ENCODE assay signal across 29 cellular contexts in the genomic region with DNA sequence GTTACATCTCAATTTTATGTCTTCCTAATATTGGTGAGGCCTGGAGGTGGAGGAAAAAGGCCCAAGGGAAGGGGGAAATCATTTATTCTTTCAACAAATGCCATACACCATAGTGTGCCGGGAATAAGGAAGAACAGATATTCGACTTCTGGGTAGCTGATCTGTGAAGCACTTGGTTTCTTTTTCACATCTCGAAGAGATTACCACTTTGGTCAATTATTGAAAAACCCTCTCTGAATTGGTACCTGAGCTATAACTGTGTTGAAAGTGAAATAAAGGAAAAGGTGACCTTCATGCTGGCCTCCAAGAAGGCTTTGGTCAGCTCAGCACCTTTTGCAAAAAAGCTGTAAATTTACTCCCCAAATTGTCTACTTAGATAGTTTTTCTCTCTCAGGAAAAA.
DNase-seq lines count a peak whose midpoint lies in the region; ATAC-seq and TF ChIP-seq lines count a peak whose summit lies in the region.
"Had no signal": no experiment of that assay in that cellular context is flagged by ENCODE, and none has a peak within 500 bp of the region (broad histone marks: within the 10 kb centered on the region; RNA-seq: fewer than 3 reads in every experiment).

No MANE protein-coding gene starts in this region.

- POLR2A ChIA-PET in RWPE1 (lab: Yijun Ruan, JAX; ENCODE audit: low non-redundant PET), result no interaction called here

- H3K27me3 ChIP-seq in MM.1S (replicated peaks; ENCODE audit: insufficient read depth, low read length), result no peaks in the 10 kb centered on the region
- H3K27me3 ChIP-seq: tibial nerve had no signal

- no peak overlapping the region for H3K9ac ChIP-seq in MM.1S (ENCODE audit: low read length)

- H3K27ac ChIP-seq in MM.1S (ENCODE audit: low read length), result no peak overlapping the region
- no peak overlapping the region for H3K27ac ChIP-seq in RWPE1
- H3K27ac ChIP-seq: PC-9, tibial nerve had no signal

- no peaks in the 10 kb centered on the region for H3F3A ChIP-seq in MM.1S (ENCODE audit: insufficient read depth, low read length)

- CTCF ChIA-PET in RWPE1 (lab: Yijun Ruan, JAX), result interaction anchor here (0.6 to 0.7 kb wide), 2 partner anchors 116 to 439 kb away, joined by 3 read pairs; no protein-coding TSS in a partner anchor

- no peak overlapping the region for H2AFZ ChIP-seq in MM.1S (ENCODE audit: low read length)
- H2AFZ ChIP-seq: PC-9 had no signal

- no peaks in the 10 kb centered on the region for H4K20me1 ChIP-seq in MM.1S (ENCODE audit: insufficient read depth, low read length)

- H3K36me3 ChIP-seq in MM.1S (replicated peaks; ENCODE audit: insufficient read depth, low read length), result no peaks in the 10 kb centered on the region
- H3K36me3 ChIP-seq: tibial nerve had no signal

- H3K9me3 ChIP-seq in MM.1S (replicated peaks; ENCODE audit: insufficient read depth, low read length), result no peaks in the 10 kb centered on the region
- H3K9me3 ChIP-seq: tibial nerve had no signal

- H3K4me2 ChIP-seq in MM.1S (ENCODE audit: low read depth, low read length), result 0 out of 2 replicates have a peak overlapping the region, but pooled peaks have one; percentile 5
- H3K4me2 ChIP-seq: PC-9 had no signal

- TF ChIP-seq CTCF in MM.1S (IDR thresholded peaks at IDR 0.05; ENCODE audit: low read length), result no peak
- TF ChIP-seq CTCF in RWPE1 (conservative IDR thresholded peaks at IDR 0.05; ENCODE audit: low read depth), result no peak

- H3K4me3 ChIP-seq in MM.1S (ENCODE audit: low read length), result no peak overlapping the region
- H3K4me3 ChIP-seq: PC-9, tibial nerve had no signal

- no peaks in the 10 kb centered on the region for H3K4me1 ChIP-seq in MM.1S (ENCODE audit: low read length)
- H3K4me1 ChIP-seq: tibial nerve had no signal

- no peaks in the 10 kb centered on the region for H3K79me2 ChIP-seq in MM.1S (ENCODE audit: low read length)

- DNase-seq in MM.1S (no peak), globus pallidus (ENCODE audit: low spot score) (no peak), RWPE1 (ENCODE audit: low spot score) (no peak), NCI-H2081 (lab: John Stamatoyannopoulos, UW) (no peak)
- no peak for DNase-seq in stimulated activated CD4-positive, alpha-beta T cell treated with anti-CD3 and anti-CD28 coated beads, Interleukin-12 subunit alpha, Interleukin-12 subunit beta, amount 100 ng/mL, for 4 hours
- DNase-seq: activated CD4-positive, alpha-beta T cell treated with anti-CD3 and anti-CD28 coated beads, Interleukin-2, amount 50 U/mL, for 1 hour; activated CD4-positive, CD25-positive, alpha-beta regulatory T cell; activated effector memory CD4-positive, alpha-beta T cell treated with anti-CD3 and anti-CD28 coated beads, Interleukin-2, amount 50 U/mL, for 16 hours; activated naive CD8-positive, alpha-beta T cell treated with anti-CD3 and anti-CD28 coated beads for 36 hours; activated T-cell treated with anti-CD3 and anti-CD28 coated beads, Interleukin-2, amount 50 U/mL, for 24 hours; anterior cingulate cortex; CD8-positive, alpha-beta T cell; hypothalamus; immature natural killer cell; Karpas-422; left colon; NCI-H1436; NCI-H226; NCI-H69; PC-9; Right ventricle myocardium superior; stimulated activated CD4-positive, alpha-beta T cell treated with anti-CD3 and anti-CD28 coated beads, Interleukin-15, amount 100 ng/mL, for 24 hours; stimulated activated CD4-positive, alpha-beta T cell treated with anti-CD3 and anti-CD28 coated beads, Interleukin-4, amount 100 ng/mL, for 4 hours; T-helper 17 cell had no signal

- no peaks in the 10 kb centered on the region for H3K9me2 ChIP-seq in MM.1S (replicated peaks; ENCODE audit: insufficient read depth, low read length)

- ATAC-seq in GM18873 (IDR thresholded peaks at IDR 0.05; ENCODE audit: low FRiP score, unreplicated experiment), result peak; percentile 82
- peak; percentile 58 for ATAC-seq in GM21390 (IDR thresholded peaks at IDR 0.05; ENCODE audit: unreplicated experiment)
- ATAC-seq in HG03097 (IDR thresholded peaks at IDR 0.05; ENCODE audit: low FRiP score, unreplicated experiment), result peak; percentile 88
- ATAC-seq: CD8-positive, alpha-beta T cell; left colon; natural killer cell treated with Interleukin-12 subunit alpha and Interleukin-12 subunit beta and Interleukin-15 and Interleukin-18, amount 100 ng/mL, for 72 hours; T-helper 17 cell had no signal
